13 cellular contexts compared by ENCODE assay signal in genomic region chr5:33370135-33370472, GRCh38.
A peak's percentile ranks its signal among the peaks of the same experiment; 100 is the strongest.
DNase-seq lines count a peak whose midpoint lies in the region; ATAC-seq and TF ChIP-seq lines count a peak whose summit lies in the region.
"Had no signal": no experiment of that assay in that cellular context is flagged by ENCODE, and none has a peak within 500 bp of the region (broad histone marks: within the 10 kb centered on the region; RNA-seq: fewer than 3 reads in every experiment).

No MANE protein-coding gene starts in this region.

- ATAC-seq in PC-3 (peak; percentile 96), HG02678 (IDR thresholded peaks at IDR 0.05; ENCODE audit: unreplicated experiment) (no peak), HG03045 (IDR thresholded peaks at IDR 0.05; ENCODE audit: unreplicated experiment) (no peak)
- ATAC-seq: activated CD8-positive, alpha-beta T cell treated with anti-CD3 and anti-CD28 coated beads, Interleukin-2, amount 10 ng/mL, durations not matched to agents 7 days and 5 days; stimulated activated naive B cell treated with anti-CD40 and anti-IgM and Interleukin-4, amounts not matched to agents 10 μg/mL and 1 μg/mL and 100 μg/mL, for 72 hours had no signal

- POLR2A ChIA-PET in PC-3 (lab: Charles Lee; ENCODE audit: unreplicated experiment), result no interaction called here

- H3K27me3 ChIP-seq in PC-3 (ENCODE audit: low read length), result no peaks in the 10 kb centered on the region
- H3K27me3 ChIP-seq in sigmoid colon, result no peaks in the 10 kb centered on the region

- H3K79me2 ChIP-seq in PC-3 (ENCODE audit: low read length), result no peaks in the 10 kb centered on the region

- in situ Hi-C loops in ACHN (cut with HindIII; ENCODE audit: low pct_ligation_motif_present, low pct_unique_long_range_greater_than_20kb, low sequenced_read_pairs), result no loop called here
- in situ Hi-C loops in GM13976 (cut with MboI; ENCODE audit: low sequenced_read_pairs, unreplicated experiment), result no loop called here

- intact Hi-C loops in PC-3 (cut with micrococcal nuclease) (no loop called here), sigmoid colon (cut with DNase I) (loop anchor here (2.0 to 5.0 kb wide), 3 partner anchors 29 to 63 kb away; no protein-coding TSS in a partner anchor)

- H3K4me1 ChIP-seq in PC-3 (ENCODE audit: insufficient read depth, low read length) (peaks cover 16% of the 10 kb centered on the region), sigmoid colon (peaks cover 0 to 24% (median 12%) of the 10 kb centered on the region in 4 donors)

- H3K36me3 ChIP-seq in PC-3 (ENCODE audit: low read depth, low read length), result no peaks in the 10 kb centered on the region
- no peaks in the 10 kb centered on the region for H3K36me3 ChIP-seq in sigmoid colon
- H3K36me3 ChIP-seq: HAP-1 had no signal

- peak; percentile 52 to 87 (median 62) for TF ChIP-seq EP300 in sigmoid colon (IDR thresholded peaks at IDR 0.05)

- no peak overlapping the region for H2AFZ ChIP-seq in PC-3 (ENCODE audit: low read length)

- CTCF ChIA-PET in PC-3 (lab: Charles Lee), result no interaction called here

- H3F3A ChIP-seq in PC-3 (ENCODE audit: low read length, unreplicated experiment), result no peaks in the 10 kb centered on the region

- TF ChIP-seq CTCF in PC-3 (conservative IDR thresholded peaks at IDR 0.05; ENCODE audit: low read depth, low read length) (no peak), sigmoid colon (IDR thresholded peaks at IDR 0.05) (no peak), GM13976 (IDR thresholded peaks at IDR 0.05; ENCODE audit: borderline replicate concordance, control extremely low read depth, extremely low read depth, insufficient read depth, missing control alignments) (no peak)

- DNase-seq in H4 (ENCODE audit: low spot score) (peak; percentile 91), PC-3 (peak; percentile 82), fibroblast of gingiva (ENCODE audit: low read depth) (peak; percentile 86), sigmoid colon (peak; percentile 71), ACHN (no peak), GM13976 (ENCODE audit: low spot score) (no peak)
- DNase-seq: activated CD8-positive, alpha-beta T cell treated with anti-CD3 and anti-CD28 coated beads, Interleukin-2, amount 10 ng/mL, durations not matched to agents 7 days and 5 days; DND-41; NCI-H2029; stimulated activated naive B cell treated with anti-CD40 and anti-IgM and Interleukin-4, amounts not matched to agents 10 μg/mL and 1 μg/mL and 100 μg/mL, for 72 hours had no signal

- H3K9ac ChIP-seq in PC-3 (ENCODE audit: low read length), result peak overlapping the region; percentile 69

- H3K4me2 ChIP-seq in PC-3 (ENCODE audit: low read length), result peak overlapping the region; percentile 36; the same call in 1 of the 2 replicates

- H3K4me3 ChIP-seq in PC-3 (ENCODE audit: low read length), result no peak overlapping the region
- H3K4me3 ChIP-seq in sigmoid colon, result no peak overlapping the region
- H3K4me3 ChIP-seq: HAP-1 had no signal

- H3K27ac ChIP-seq in PC-3 (ENCODE audit: low read length), result peak overlapping the region; percentile 82
- peak overlapping the region in 3 of 4 donors; percentile 70 to 82 (median 72) for H3K27ac ChIP-seq in sigmoid colon

- H4K20me1 ChIP-seq in PC-3 (ENCODE audit: low read length), result no peaks in the 10 kb centered on the region

- no peaks in the 10 kb centered on the region for H3K9me2 ChIP-seq in PC-3 (replicated peaks; ENCODE audit: low read length)

- WGBS in sigmoid colon, 2 donors, result 42 to 59% methylated on average over 3 of the region's 3 CpGs

- no peaks in the 10 kb centered on the region for H3K9me3 ChIP-seq in PC-3 (ENCODE audit: low read length)
- H3K9me3 ChIP-seq in sigmoid colon, result no peaks in the 10 kb centered on the region
- H3K9me3 ChIP-seq: HAP-1 had no signal

- no TSS peak for BruUV-seq in PC-3 (replicated peaks; lab: Mats Ljungman, UMichigan)

- no peak for TF ChIP-seq POLR2A in sigmoid colon (IDR thresholded peaks at IDR 0.05)

Comparison
In these comparisons a context has a peak if more than half of its experiments do, and no peak if none do; other contexts are left out.
1. DNase-seq: peak in H4 (single experiment), PC-3 (single experiment), fibroblast of gingiva (single experiment) and sigmoid colon (single experiment); none in ACHN (single experiment) and GM13976 (single experiment).